ENCODE assay signal across 8 cellular contexts in the genomic region with DNA sequence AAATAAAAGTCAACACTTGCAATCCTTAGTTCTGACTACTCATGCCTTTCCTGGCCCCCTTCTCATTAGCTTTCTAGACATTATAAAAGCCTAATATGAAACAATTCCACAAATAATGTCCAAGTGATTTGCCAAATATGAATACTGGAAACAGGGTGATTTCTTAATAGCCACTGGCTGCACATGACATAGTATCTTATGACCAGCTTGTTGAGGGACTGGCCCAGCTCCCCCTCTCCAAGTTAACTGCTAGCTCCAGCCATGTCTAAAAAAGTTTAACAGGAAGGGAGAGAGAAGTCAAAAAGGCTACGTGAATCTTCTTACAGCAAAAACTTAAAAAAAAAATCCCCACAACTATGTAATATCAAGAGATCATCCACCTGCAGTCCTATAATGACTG. TPM values are rescaled to one million over a fixed set of nuclear protein-coding genes. Genes with fewer than 3 reads are reported as not detected.
A peak's percentile ranks its signal among the peaks of the same experiment; 100 is the strongest.
DNase-seq lines count a peak whose midpoint lies in the region; ATAC-seq, FAIRE-seq and TF ChIP-seq lines count a peak whose summit lies in the region.

No MANE protein-coding gene starts in this region.

- H3K27me3 ChIP-seq in GM06990 (replicated peaks; ENCODE audit: control insufficient read depth, insufficient read depth, low read length) (no peaks in the 10 kb centered on the region), duodenal mucosa (ENCODE audit: control insufficient read depth in 1 of 2, insufficient read depth in 2 of 2, low read length in 2 of 2) (no peaks in the 10 kb centered on the region)

- H3K36me3 ChIP-seq in GM06990 (ENCODE audit: control insufficient read depth, insufficient read depth, low read length) (no peaks in the 10 kb centered on the region), duodenal mucosa (ENCODE audit: control insufficient read depth in 1 of 2, insufficient read depth in 2 of 2, low read length in 2 of 2) (peaks cover 0 to 2% of the 10 kb centered on the region in 2 donors)

- intact Hi-C loops in natural killer cell (cut with micrococcal nuclease) = loop anchor here (2.0 to 10.0 kb wide), 3 partner anchors 165 to 1945 kb away; partner anchors contain the start of genes ANKRA2, HMGCR and UTP15

- H3K4me3 Mint-ChIP-seq in natural killer cell = peak overlapping the region; percentile 96

- H3K27ac ChIP-seq in duodenal mucosa (ENCODE audit: low read depth, low read length) = no peak overlapping the region

- peaks cover 51% of the 10 kb centered on the region in 2 donors for H3K4me1 Mint-ChIP-seq in natural killer cell

- TF ChIP-seq POLR2A in GM12891 (IDR thresholded peaks at IDR 0.05; ENCODE audit: low read depth, low read length) = no peak

- H3K36me3 Mint-ChIP-seq in natural killer cell = no peaks in the 10 kb centered on the region

- FAIRE-seq in GM12891 (lab: Jason Lieb, UNC) = no peak

- ATAC-seq in natural killer cell = no peak
- no peak for ATAC-seq in GM18511 (IDR thresholded peaks at IDR 0.05; ENCODE audit: unreplicated experiment)

- TF ChIP-seq CTCF in GM06990 (IDR thresholded peaks at IDR 0.05; ENCODE audit: insufficient read depth, low read length, poor library complexity, severe bottlenecking) (no peak), natural killer cell (IDR thresholded peaks at IDR 0.05) (no peak)

- H3K27me3 Mint-ChIP-seq in natural killer cell (ENCODE audit: low read depth in 2 of 2) = no peaks in the 10 kb centered on the region

- DNase-seq in GM06990 (ENCODE audit: extremely low read depth, insufficient read length) (no peak), NCI-H69 (lab: John Stamatoyannopoulos, UW) (peak; percentile 10), natural killer cell (no peak), GF-D8 (lab: John Stamatoyannopoulos, UW) (no peak), GM12891 (ENCODE audit: insufficient read length, low spot score) (no peak), GOT3 (lab: John Stamatoyannopoulos, UW) (no peak)

- peak overlapping the region; percentile 98 for H3K4me3 ChIP-seq in GM06990 (replicated peaks; ENCODE audit: low read depth, low read length)
- H3K4me3 ChIP-seq in duodenal mucosa (ENCODE audit: low read depth in 1 of 2, low read length in 2 of 2) = peak overlapping the region; percentile 93

- peak overlapping the region; percentile 86 to 92 for H3K27ac Mint-ChIP-seq in natural killer cell

- peak overlapping the region; percentile 82 to 86 for H3K9ac ChIP-seq in duodenal mucosa (ENCODE audit: low read depth in 1 of 2, low read length in 2 of 2)

- H3K9me3 Mint-ChIP-seq in natural killer cell = no peaks in the 10 kb centered on the region

- no peaks in the 10 kb centered on the region for H3K9me3 ChIP-seq in duodenal mucosa (ENCODE audit: control insufficient read depth in 1 of 2, low read length in 2 of 2)

- peaks cover 25 to 33% of the 10 kb centered on the region in 2 donors for H3K4me1 ChIP-seq in duodenal mucosa (ENCODE audit: control insufficient read depth in 1 of 2, insufficient read depth in 2 of 2, low read length in 2 of 2)

TF ChIP-seq in GM12891, 5 proteins besides CTCF, POLR2A, EP300 and RAD21:
- TF ChIP-seq POU2F2 (IDR thresholded peaks at IDR 0.05; ENCODE audit: low read depth, low read length) (no peak), PAX5 (IDR thresholded peaks at IDR 0.05; ENCODE audit: insufficient read depth, low read length, severe bottlenecking) (no peak), TAF1 (IDR thresholded peaks at IDR 0.05; ENCODE audit: low read depth, low read length) (no peak), POLR2AphosphoS5 (IDR thresholded peaks at IDR 0.05; ENCODE audit: low read depth, low read length) (no peak), SPI1 (IDR thresholded peaks at IDR 0.05; ENCODE audit: low read depth, low read length) (no peak)
TF ChIP-seq in GM12891: peak in this region for 0.

RNA-seq across cellular contexts. Expression of gene CERT1, which starts 1.5 kb away (rescaled TPM):
- 10 to 100 TPM; 50.1 to 51.4 (median 50.2) TPM for total RNA-seq in natural killer cell
- 14.3 TPM for polyA plus RNA-seq in GM12891 (2012; ENCODE audit: low read depth, missing spikeins)

RNA-seq across cellular contexts. Expression of gene POLK, which starts 1.7 kb away (rescaled TPM):
- total RNA-seq in natural killer cell = 10 to 100 TPM; 16.8 to 21.5 (median 21.4) TPM
- polyA plus RNA-seq in GM12891 (2012; ENCODE audit: low read depth, missing spikeins) = 9.3 TPM
